In genomic region chr3:98679986-98680385, GRCh38 we compare ENCODE assay signal across 6 cellular contexts.
"Had no signal": no experiment of that assay in that cellular context is flagged by ENCODE, and none has a peak within 500 bp of the region (broad histone marks: within the 10 kb centered on the region; RNA-seq: fewer than 3 reads in every experiment).

No MANE protein-coding gene starts in this region.

- H3K9ac ChIP-seq: GM23248 had no signal

- H3K27ac ChIP-seq: GM23248 had no signal

- ATAC-seq: K562 had no signal

- DNase-seq: GM23248, GOT3, H7 had no signal

- H3K4me3 ChIP-seq: GM23248, HAP-1, K562 had no signal

- H2AFZ ChIP-seq: GM23248 had no signal

- H3K36me3 ChIP-seq: HAP-1 had no signal

- H3K9me3 ChIP-seq: HAP-1 had no signal

- H3K4me1 ChIP-seq: HAP-1 had no signal

- FAIRE-seq: HTR-8/SVneo, K562 had no signal
